In genomic region chr17:15181816-15182215, GRCh38 we compare ENCODE assay signal across 1 cellular context.
TF ChIP-seq lines count a peak whose summit lies in the region.

No MANE protein-coding gene starts in this region.

TF ChIP-seq in K562, 482 proteins besides CTCF, POLR2A, EP300 and RAD21 (continued from another document):
- no peak for TF ChIP-seq ARID3B (CRISPR knock-in tag; IDR thresholded peaks at IDR 0.05; ENCODE audit: borderline replicate concordance)
- no peak for TF ChIP-seq ZFPM2 (CRISPR knock-in tag; IDR thresholded peaks at IDR 0.05)
- no peak for TF ChIP-seq TAL1 (IDR thresholded peaks at IDR 0.05)
- no peak for TF ChIP-seq RNF219 (CRISPR knock-in tag; IDR thresholded peaks at IDR 0.05)
- no peak for TF ChIP-seq PCBP2 (IDR thresholded peaks at IDR 0.05; ENCODE audit: low read depth, low read length, poor library complexity, severe bottlenecking)
- no peak for TF ChIP-seq NFYB (IDR thresholded peaks at IDR 0.05; ENCODE audit: extremely low read depth, insufficient read length)
- no peak for TF ChIP-seq JUND (IDR thresholded peaks at IDR 0.05; ENCODE audit: borderline replicate concordance, low read depth, low read length)
- no peak for TF ChIP-seq JUND (tag; IDR thresholded peaks at IDR 0.05; ENCODE audit: borderline replicate concordance, low read depth, low read length)
- TF ChIP-seq MLX (CRISPR knock-in tag; conservative IDR thresholded peaks at IDR 0.05) = no peak
